In genomic region chr10:87504667-87505365, GRCh38 we compare ENCODE assay signal across 8 cellular contexts. TPM values are rescaled to one million over a fixed set of nuclear protein-coding genes. Genes with fewer than 3 reads are reported as not detected.
DNase-seq lines count a peak whose midpoint lies in the region; ATAC-seq and TF ChIP-seq lines count a peak whose summit lies in the region.

TSS of gene MINPP1 (plus strand) at chr10:87504893. CDS start at chr10:87504916, 23 bp downstream.

- H2AFZ ChIP-seq in KMS-11 (ENCODE audit: low read depth) (peak within 1 kb of the TSS; percentile 79), neural progenitor cell (replicated peaks) (peak within 1 kb of the TSS; percentile 99)

- H4K20me1 ChIP-seq in KMS-11 (ENCODE audit: insufficient read depth) (no peaks in the 10 kb centered on the region), neural progenitor cell (ENCODE audit: low read depth) (peaks cover 32% of the 10 kb centered on the region)

- H3F3A ChIP-seq in neural progenitor cell (ENCODE audit: low read depth) = peaks cover 16% of the 10 kb centered on the region

- H3K27me3 Mint-ChIP-seq in neural progenitor cell (ENCODE audit: insufficient read depth, low read depth) = no peaks in the 10 kb centered on the region

- H3K4me3 ChIP-seq in KMS-11 (IDR thresholded peaks at IDR 0.05; ENCODE audit: insufficient read depth, low read depth, low read length) (peak within 1 kb of the TSS; percentile 33), SJSA1 (peak within 1 kb of the TSS; percentile 85), neural progenitor cell (peak within 1 kb of the TSS; percentile 99)

- H3K4me3 Mint-ChIP-seq in neural progenitor cell = peak within 1 kb of the TSS; percentile 95

- peak within 1 kb of the TSS; percentile 87 for H3K27ac Mint-ChIP-seq in neural progenitor cell

- peak; percentile 88 for ATAC-seq in GM21786 (IDR thresholded peaks at IDR 0.05; ENCODE audit: unreplicated experiment)

- H3K4me1 ChIP-seq in KMS-11 (ENCODE audit: low read depth, poor library complexity, severe bottlenecking) (peaks cover 25% of the 10 kb centered on the region), SJSA1 (replicated peaks) (peaks cover 20% of the 10 kb centered on the region), neural progenitor cell (peaks cover 15% of the 10 kb centered on the region)

- H3K9ac ChIP-seq in KMS-11 (peak within 1 kb of the TSS; percentile 75), neural progenitor cell (peak within 1 kb of the TSS; percentile 59)

- H3K9me3 Mint-ChIP-seq in neural progenitor cell = no peaks in the 10 kb centered on the region

- H3K4me2 ChIP-seq in KMS-11 = peak within 1 kb of the TSS; percentile 99
- H3K4me2 ChIP-seq in neural progenitor cell = peak within 1 kb of the TSS; percentile 93

- no peaks in the 10 kb centered on the region for H3K36me3 ChIP-seq in KMS-11 (ENCODE audit: insufficient read depth)
- peaks cover 28% of the 10 kb centered on the region for H3K36me3 ChIP-seq in SJSA1
- peaks cover 14% of the 10 kb centered on the region for H3K36me3 ChIP-seq in neural progenitor cell

- TF ChIP-seq CTCF in KMS-11 (conservative IDR thresholded peaks at IDR 0.05; ENCODE audit: low read depth, low read length) (no peak), neural progenitor cell (IDR thresholded peaks at IDR 0.05) (no peak)

- H3K9me3 ChIP-seq in SJSA1 (replicated peaks) (no peaks in the 10 kb centered on the region), neural progenitor cell (ENCODE audit: low read depth) (no peaks in the 10 kb centered on the region)

- H3K4me1 Mint-ChIP-seq in neural progenitor cell = peaks cover 23% of the 10 kb centered on the region

- H3K36me3 Mint-ChIP-seq in neural progenitor cell = no peaks in the 10 kb centered on the region

- H3K27me3 ChIP-seq in KMS-11 (ENCODE audit: insufficient read depth, low read depth) (no peaks in the 10 kb centered on the region), SJSA1 (replicated peaks) (no peaks in the 10 kb centered on the region), neural progenitor cell (no peaks in the 10 kb centered on the region)

- H3K27ac ChIP-seq in KMS-11 (peak within 1 kb of the TSS; percentile 77), SJSA1 (peak within 1 kb of the TSS; percentile 83), neural progenitor cell (peak within 1 kb of the TSS; percentile 69), substantia nigra (ENCODE audit: low read depth, low read length, poor library complexity, severe bottlenecking) (peak within 1 kb of the TSS; percentile 55)

- H3K79me2 ChIP-seq in KMS-11 (ENCODE audit: insufficient read depth, low read depth) (peaks cover 61% of the 10 kb centered on the region), neural progenitor cell (ENCODE audit: low read depth) (peaks cover 56% of the 10 kb centered on the region)

- DNase-seq in ELR (ENCODE audit: low read depth) (peak; percentile 93), SJSA1 (ENCODE audit: low read depth in 1 of 2, low spot score in 2 of 2) (peak; percentile 89 to 93), foreskin melanocyte (peak; percentile 85), neural progenitor cell (ENCODE audit: low spot score) (peak; percentile 94), substantia nigra (lab: John Stamatoyannopoulos, UW) (peak; percentile 9 to 88 (median 73))
- DNase-seq in activated naive CD4-positive, alpha-beta T cell treated with Interleukin-2 at 50 U/mL for 16 hours = peak; percentile 88

RNA-seq across cellular contexts. Expression of gene MINPP1, which starts in this region (rescaled TPM):
- total RNA-seq in SJSA1 (2014; rRNA removed; shearing (Covaris generic)) = 47.1 and 50.3 TPM in 2 replicates
- total RNA-seq in neural progenitor cell (ENCODE audit: low replicate concordance) = 52.9 and 64.2 TPM in 2 replicates

Comparison
In these comparisons a context has a peak if more than half of its experiments do, and no peak if none do; other contexts are left out.
1. Peak in every context shown above with its lines: DNase-seq, ATAC-seq, H3K4me3 ChIP-seq and H3K27ac ChIP-seq.
2. H3K4me3 ChIP-seq: peak in every context shown above with its lines; median percentile 99 in neural progenitor cell; 85 in SJSA1; 33 in KMS-11.